2 cellular contexts compared by ENCODE assay signal in genomic region chr12:4379410-4379809, GRCh38.
TF ChIP-seq lines count a peak whose summit lies in the region.

Gene FGF23, minus strand, starts transcription at chr12:4379712. Its CDS starts 130 bp downstream, at chr12:4379582.

TF ChIP-seq in SK-N-SH treated with all-trans-retinoic acid at 6 μM for 48 hours, 23 proteins besides CTCF, POLR2A, EP300 and RAD21 (continued from another document):
- TF ChIP-seq POU6F1 (CRISPR knock-in tag; IDR thresholded peaks at IDR 0.05; ENCODE audit: borderline replicate concordance, low read depth) (no peak), CSDC2 (CRISPR knock-in tag; IDR thresholded peaks at IDR 0.05) (no peak), PPARA (CRISPR knock-in tag; IDR thresholded peaks at IDR 0.05; ENCODE audit: borderline replicate concordance) (no peak), RARB (CRISPR knock-in tag; IDR thresholded peaks at IDR 0.05) (no peak), OSR1 (CRISPR knock-in tag; IDR thresholded peaks at IDR 0.05) (no peak), TSHZ2 (CRISPR knock-in tag; IDR thresholded peaks at IDR 0.05) (no peak), ISL1 (CRISPR knock-in tag; IDR thresholded peaks at IDR 0.05) (no peak), ZNF70 (CRISPR knock-in tag; IDR thresholded peaks at IDR 0.05) (no peak), TOX (CRISPR knock-in tag; IDR thresholded peaks at IDR 0.05; ENCODE audit: borderline replicate concordance) (no peak), PATZ1 (CRISPR knock-in tag; IDR thresholded peaks at IDR 0.05; ENCODE audit: borderline replicate concordance) (no peak), ZC3H10 (CRISPR knock-in tag; IDR thresholded peaks at IDR 0.05) (no peak), CSRNP3 (CRISPR knock-in tag; IDR thresholded peaks at IDR 0.05) (no peak), SNAI2 (CRISPR knock-in tag; IDR thresholded peaks at IDR 0.05) (no peak)
TF ChIP-seq in SK-N-SH treated with all-trans-retinoic acid at 6 μM for 48 hours: peak in this region for 0.

TF ChIP-seq in SK-N-SH, 30 proteins besides CTCF, POLR2A, EP300 and RAD21 (continued from another document):
- TF ChIP-seq USF2 (IDR thresholded peaks at IDR 0.05; ENCODE audit: borderline replicate concordance, low read depth, low read length) (no peak), SIN3A (IDR thresholded peaks at IDR 0.05; ENCODE audit: borderline replicate concordance, low read depth, low read length) (no peak), NFIC (IDR thresholded peaks at IDR 0.05; ENCODE audit: borderline replicate concordance) (no peak), USF1 (IDR thresholded peaks at IDR 0.05; ENCODE audit: borderline replicate concordance, low read depth) (no peak), SMC3 (IDR thresholded peaks at IDR 0.05; ENCODE audit: low read depth, low read length) (no peak), YY1 (IDR thresholded peaks at IDR 0.05; ENCODE audit: low read depth) (no peak), TAF1 (IDR thresholded peaks at IDR 0.05; ENCODE audit: borderline replicate concordance, low read depth, low read length) (no peak), REST (IDR thresholded peaks at IDR 0.05; ENCODE audit: low read depth, low read length) (no peak), POLR2AphosphoS5 (IDR thresholded peaks at IDR 0.05; ENCODE audit: low read depth, low read length) (no peak)
